In the genomic region with DNA sequence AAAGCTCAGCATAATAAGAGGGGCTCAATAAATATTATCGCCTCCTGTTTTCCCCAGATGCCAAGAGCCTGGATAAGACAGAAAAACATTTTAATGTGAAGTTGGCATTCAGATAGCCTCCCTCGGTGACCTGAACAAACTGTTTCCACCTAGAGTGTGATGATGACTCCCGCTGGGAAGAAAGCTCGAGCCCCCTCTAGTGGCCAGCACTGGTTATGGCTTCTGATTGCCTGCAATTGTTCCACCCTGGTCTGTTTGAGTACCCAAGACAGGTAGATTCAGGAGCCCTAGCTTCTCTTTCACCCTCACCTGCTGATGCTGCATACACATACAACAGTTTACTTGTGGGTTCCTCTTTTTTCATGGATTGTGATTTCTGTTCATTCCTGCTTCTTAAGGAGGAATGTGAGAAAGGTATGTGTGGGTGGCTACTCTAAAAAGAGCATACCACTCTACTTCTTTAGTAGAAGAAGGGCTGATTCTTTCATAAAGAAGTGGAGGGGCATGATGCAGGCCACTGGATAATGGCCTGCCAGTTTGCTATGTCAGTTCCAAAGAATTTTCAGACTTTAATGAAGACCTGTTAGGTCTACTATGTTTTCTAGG, we compare ENCODE assay signal across 9 cellular contexts. TPM values are rescaled to one million over a fixed set of nuclear protein-coding genes. Genes with fewer than 3 reads are reported as not detected.
DNase-seq lines count a peak whose midpoint lies in the region; ATAC-seq, FAIRE-seq and TF ChIP-seq lines count a peak whose summit lies in the region.
"Had no signal": no experiment of that assay in that cellular context is flagged by ENCODE, and none has a peak within 500 bp of the region (broad histone marks: within the 10 kb centered on the region; RNA-seq: fewer than 3 reads in every experiment).

No MANE protein-coding gene starts in this region.

- POLR2A ChIA-PET in K562 (lab: Yijun Ruan, JAX): interaction anchor here (0.7 to 1.7 kb wide), 5 partner anchors 13 to 79 kb away, joined by 3 to 4 read pairs (median 3); no protein-coding TSS in a partner anchor

- CTCF ChIA-PET in Calu3 (lab: Charles Lee): interaction anchor here (1.0 to 1.9 kb wide), 4 partner anchors 17 to 88 kb away, joined by 3 to 33 read pairs (median 4); a partner anchor contains a TSS
- CTCF ChIA-PET in K562 (lab: Yijun Ruan, JAX; ENCODE audit: low intra/inter-chr PET ratio): interaction anchor here (0.9 to 2.8 kb wide), 2 partner anchors 75 to 76 kb away, joined by 3 to 20 read pairs; a partner anchor contains a TSS

- no peaks in the 10 kb centered on the region; a peak in 1 of 5 replicates for H3K4me1 ChIP-seq in K562 (replicated peaks in 1 of 2; ENCODE audit: control insufficient read depth in 2 of 2, insufficient read depth in 2 of 2, low read length in 2 of 2)

- H3K27ac Mint-ChIP-seq in Calu3 (ENCODE audit: unreplicated experiment): no peak overlapping the region
- H3K27ac Mint-ChIP-seq: activated naive CD4-positive, alpha-beta T cell treated with anti-CD3 and anti-CD28 coated beads, Interleukin-2, amount 50 U/mL, for 24 hours had no signal

- no peak overlapping the region for H3K9ac ChIP-seq in K562 (ENCODE audit: insufficient read depth in 1 of 2, low read depth in 2 of 2, low read length in 2 of 2)

- intact Hi-C loops in Calu3 (cut with micrococcal nuclease; ENCODE audit: unreplicated experiment): loop anchor here (1.0 to 10.0 kb wide), 2 partner anchors 77 to 339 kb away; no protein-coding TSS in a partner anchor
- intact Hi-C loops in K562 (cut with micrococcal nuclease): loop anchor here (1.0 to 10.0 kb wide), 2 partner anchors 77 to 349 kb away; no protein-coding TSS in a partner anchor

- TF ChIP-seq POLR2A in K562 (conservative IDR thresholded peaks at IDR 0.05): no peak

- DNase-seq in Calu3: peak; percentile 82
- peak; percentile 87 for DNase-seq in NCI-H1694 (lab: John Stamatoyannopoulos, UW)
- DNase-seq in UCSD-AML1 (lab: John Stamatoyannopoulos, UW; ENCODE audit: unreplicated experiment): peak; percentile 63
- DNase-seq in K562 (ENCODE audit: extremely low read depth in 1 of 4, low spot score in 3 of 4): peak; percentile 60 to 68 (median 66)
- DNase-seq in iPS-NIHi7 (ENCODE audit: extremely low spot score): peak; percentile 83
- DNase-seq in stimulated activated CD4-positive, alpha-beta T cell treated with anti-CD3 and anti-CD28 coated beads, Interleukin-15, amount 100 ng/mL, for 24 hours: peak; percentile 86

- no peak overlapping the region for H2AFZ ChIP-seq in K562 (ENCODE audit: low read depth, low read length)

- H3K9me3 ChIP-seq in K562 (replicated peaks; ENCODE audit: control insufficient read depth, insufficient read depth, low read depth, low read length): no peaks in the 10 kb centered on the region

- peaks cover 6% of the 10 kb centered on the region for H3K79me2 ChIP-seq in K562 (ENCODE audit: control insufficient read depth, insufficient read depth, low read length)

- no peaks in the 10 kb centered on the region for H3K27me3 Mint-ChIP-seq in Calu3 (ENCODE audit: unreplicated experiment)
- H3K27me3 Mint-ChIP-seq: activated naive CD4-positive, alpha-beta T cell treated with anti-CD3 and anti-CD28 coated beads, Interleukin-2, amount 50 U/mL, for 24 hours had no signal

- TF ChIP-seq CTCF in Calu3 (IDR thresholded peaks at IDR 0.05; ENCODE audit: unreplicated experiment): peak; percentile 74
- peak; percentile 79 to 85 (median 83) for TF ChIP-seq CTCF in K562 (IDR thresholded peaks at IDR 0.05 in 2 of 3, conservative IDR thresholded peaks at IDR 0.05 in 1 of 3; ENCODE audit: insufficient read depth in 2 of 3, low read depth in 1 of 3, low read length in 3 of 3)

- peaks cover 59% of the 10 kb centered on the region; the same call in 2 of the 3 replicates for H3K36me3 ChIP-seq in K562 (ENCODE audit: control insufficient read depth, insufficient read depth, low read length)

- FAIRE-seq in K562 (lab: Jason Lieb, UNC): peak; percentile 89

- no peak for TF ChIP-seq EP300 in K562 (IDR thresholded peaks at IDR 0.05; ENCODE audit: low read length)

- peaks cover 15% of the 10 kb centered on the region for H3K36me3 Mint-ChIP-seq in Calu3 (ENCODE audit: insufficient read depth, unreplicated experiment)

- ATAC-seq in GM21825 (IDR thresholded peaks at IDR 0.05; ENCODE audit: unreplicated experiment) (peak; percentile 62), K562 (peak; percentile 90), HG03571 (IDR thresholded peaks at IDR 0.05; ENCODE audit: unreplicated experiment) (no peak)

- H3K9me1 ChIP-seq in K562 (ENCODE audit: control insufficient read depth, insufficient read depth, low read length): no peaks in the 10 kb centered on the region

- no peak overlapping the region for H3K4me3 Mint-ChIP-seq in Calu3 (ENCODE audit: low read depth, unreplicated experiment)
- H3K4me3 Mint-ChIP-seq: activated naive CD4-positive, alpha-beta T cell treated with anti-CD3 and anti-CD28 coated beads, Interleukin-2, amount 50 U/mL, for 24 hours had no signal

- H4K20me1 ChIP-seq in K562 (replicated peaks; ENCODE audit: control insufficient read depth, insufficient read depth, low read length): no peaks in the 10 kb centered on the region

- H3K27me3 ChIP-seq in K562 (ENCODE audit: control insufficient read depth in 2 of 2, insufficient read depth in 2 of 2, low read length in 2 of 2): no peaks in the 10 kb centered on the region

- in situ Hi-C loops in K562 (cut with MboI): loop anchor here (5.0 to 25.0 kb wide), 2 partner anchors 77 to 517 kb away; a partner anchor contains a TSS

- no peak overlapping the region for H3K4me2 ChIP-seq in K562 (ENCODE audit: insufficient read depth, low read length)

- BruUV-seq in Calu3 (replicated peaks; lab: Mats Ljungman, UMichigan) (no TSS peak), K562 (replicated peaks; lab: Mats Ljungman, UMichigan) (no TSS peak)

- no peak overlapping the region for H3K4me3 ChIP-seq in K562

- no peaks in the 10 kb centered on the region for H3K9me3 Mint-ChIP-seq in Calu3 (ENCODE audit: low read depth, unreplicated experiment)
- H3K9me3 Mint-ChIP-seq: activated naive CD4-positive, alpha-beta T cell treated with anti-CD3 and anti-CD28 coated beads, Interleukin-2, amount 50 U/mL, for 24 hours had no signal

- no peaks in the 10 kb centered on the region for H3K4me1 Mint-ChIP-seq in Calu3 (ENCODE audit: low read depth, unreplicated experiment)

- no peak overlapping the region for H3K27ac ChIP-seq in K562 (ENCODE audit: extremely low read depth, low read depth, low read length)

- TF ChIP-seq RAD21 in K562 (CRISPR knock-in tag; conservative IDR thresholded peaks at IDR 0.05 in 1 of 2, IDR thresholded peaks at IDR 0.05 in 1 of 2): peak; percentile 61 to 73

- 5% methylated on average over 3 of the region's 4 CpGs for WGBS in K562 (ENCODE audit: insufficient coverage, low coverage, missing lambda C conversion rate)

TF ChIP-seq in K562, 482 proteins besides CTCF, POLR2A, EP300 and RAD21 (continues in another document):
- TF ChIP-seq BHLHE40 (IDR thresholded peaks at IDR 0.05; ENCODE audit: low read length) (no peak), SMC3 (conservative IDR thresholded peaks at IDR 0.05; ENCODE audit: insufficient read depth, low read depth, low read length) (peak; percentile 61), RHOXF2B (CRISPR knock-in tag; conservative IDR thresholded peaks at IDR 0.05) (no peak)

RNA-seq across cellular contexts. Expression of a gene that starts 6.4 kb away (rescaled TPM):
- total RNA-seq in Calu3 (2022) (30.5 and 30.9 TPM in 2 replicates), K562 (2014; rRNA removed) (3.1 and 5.4 TPM in 2 replicates), K562 (2014; rRNA removed; fragmentation: Illumina TruSeq; extraction: Trizol) (8.0 and 8.5 TPM in 2 replicates), K562 (2015; rRNA removed; fragmentation: Illumina TruSeq; extraction: Trizol) (6.2 and 6.8 TPM in 2 replicates), K562 (2021) (11.3 and 11.4 TPM in 2 replicates)
- 12.2 and 14.7 TPM in 2 replicates for total RNA-seq in K562 (2011; cell fraction: chromatin; rRNA removed; ENCODE audit: low replicate concordance)
- 20.0 and 23.0 TPM in 2 replicates for total RNA-seq in K562 (2011; cell fraction: nucleolus; rRNA removed)
- total RNA-seq in K562 (2011; cell fraction: nucleoplasm; rRNA removed): 26.0 and 32.5 TPM in 2 replicates
- polyA plus RNA-seq in K562 (2011; rRNA removed) (34.2 and 39.2 TPM in 2 replicates), K562 (2014; fragmentation: Illumina TruSeq; extraction: Trizol) (17.2 and 21.3 TPM in 2 replicates), K562 (2014; fragmentation: Nextera tagmentation; extraction: Ambion mirVana) (10 to 100 TPM; 26.0 to 32.4 TPM), K562 (2014; rRNA removed) (14.2 and 19.3 TPM in 2 replicates)
- 26.3 and 42.2 TPM in 2 replicates for polyA plus RNA-seq in K562 (2011; cell fraction: cytosol; rRNA removed)
- 8.5 and 14.6 TPM in 2 replicates for polyA plus RNA-seq in K562 (2011; cell fraction: nucleus; rRNA removed)
- 11.1 and 13.5 TPM in 2 replicates for polyA plus RNA-seq in K562 (2012)
- polyA minus RNA-seq in K562 (2011; rRNA and poly(A)+ RNA removed): 9.5 and 11.5 TPM in 2 replicates
- 4.7 and 5.0 TPM in 2 replicates for polyA minus RNA-seq in K562 (2011; cell fraction: cytosol; rRNA and poly(A)+ RNA removed)
- 4.0 and 7.1 TPM in 2 replicates for polyA minus RNA-seq in K562 (2011; cell fraction: nucleus; rRNA and poly(A)+ RNA removed)

RNA-seq across cellular contexts. Expression of a gene that starts 6.8 kb away (rescaled TPM):
- total RNA-seq in Calu3 (2022): 46.8 and 47.5 TPM in 2 replicates
- 110 and 194 TPM in 2 replicates for total RNA-seq in K562 (2011; cell fraction: chromatin; rRNA removed; ENCODE audit: low replicate concordance)
- total RNA-seq in K562 (2011; cell fraction: nucleolus; rRNA removed): 36.7 and 39.5 TPM in 2 replicates
- 63.6 and 87.8 TPM in 2 replicates for total RNA-seq in K562 (2011; cell fraction: nucleoplasm; rRNA removed)
- total RNA-seq in K562 (2014; rRNA removed): 9.0 and 10.8 TPM in 2 replicates
- 12.6 and 16.7 TPM in 2 replicates for total RNA-seq in K562 (2014; rRNA removed; fragmentation: Illumina TruSeq; extraction: Trizol)
- total RNA-seq in K562 (2015; rRNA removed; fragmentation: Illumina TruSeq; extraction: Trizol): 16.9 and 17.0 TPM in 2 replicates
- total RNA-seq in K562 (2021): 17.3 and 17.7 TPM in 2 replicates
- 17.9 and 18.9 TPM in 2 replicates for polyA plus RNA-seq in K562 (2011; rRNA removed)
- 7.4 and 10.1 TPM in 2 replicates for polyA plus RNA-seq in K562 (2011; cell fraction: cytosol; rRNA removed)
- polyA plus RNA-seq in K562 (2011; cell fraction: nucleus; rRNA removed): 24.1 and 26.5 TPM in 2 replicates
- polyA plus RNA-seq in K562 (2012): 10.2 and 11.5 TPM in 2 replicates
- 13.4 and 15.8 TPM in 2 replicates for polyA plus RNA-seq in K562 (2014; fragmentation: Illumina TruSeq; extraction: Trizol)
- polyA plus RNA-seq in K562 (2014; fragmentation: Nextera tagmentation; extraction: Ambion mirVana): 1 to 10 TPM; 4.1 to 5.4 TPM
- polyA plus RNA-seq in K562 (2014; rRNA removed): 12.1 and 12.3 TPM in 2 replicates
- polyA minus RNA-seq in K562 (2011; rRNA and poly(A)+ RNA removed): 67.6 and 79.8 TPM in 2 replicates
- 9.8 and 17.4 TPM in 2 replicates for polyA minus RNA-seq in K562 (2011; cell fraction: cytosol; rRNA and poly(A)+ RNA removed)
- polyA minus RNA-seq in K562 (2011; cell fraction: nucleus; rRNA and poly(A)+ RNA removed): 38.1 and 61.6 TPM in 2 replicates
